ENCODE assay signal across 1 cellular context in genomic region chr9:122377241-122378164, GRCh38.
A peak's percentile ranks its signal among the peaks of the same experiment; 100 is the strongest.
TF ChIP-seq lines count a peak whose summit lies in the region.

No MANE protein-coding gene starts in this region.

TF ChIP-seq in K562, 482 proteins besides CTCF, POLR2A, EP300 and RAD21 (continued from another document):
- TF ChIP-seq ZNF696 (CRISPR knock-in tag; conservative IDR thresholded peaks at IDR 0.05) (no peak), ZNF717 (CRISPR knock-in tag; IDR thresholded peaks at IDR 0.05) (no peak), MGA (IDR thresholded peaks at IDR 0.05) (peak; percentile 37), NR0B1 (IDR thresholded peaks at IDR 0.05; ENCODE audit: partially characterized antibody) (no peak), MEIS2 (IDR thresholded peaks at IDR 0.05; ENCODE audit: partially characterized antibody) (no peak), KLF1 (tag; IDR thresholded peaks at IDR 0.05) (no peak), ELF1 (tag; IDR thresholded peaks at IDR 0.05) (peak; percentile 49; the same call in 1 of the 2 replicates), CBFA2T3 (IDR thresholded peaks at IDR 0.05) (peak; percentile 36), ZNF174 (CRISPR knock-in tag; IDR thresholded peaks at IDR 0.05) (no peak), ZNF766 (CRISPR knock-in tag; conservative IDR thresholded peaks at IDR 0.05) (0 out of 2 replicates have a peak, but pooled peaks have one; percentile 26), RBFOX2 (IDR thresholded peaks at IDR 0.05; ENCODE audit: low read depth, low read length) (peak; percentile 32; the same call in 1 of the 2 replicates), CREM (IDR thresholded peaks at IDR 0.05; ENCODE audit: low read depth) (0 out of 2 replicates have a peak, but pooled peaks have one; percentile 21), MBD2 (IDR thresholded peaks at IDR 0.05; ENCODE audit: borderline replicate concordance, low read depth) (no peak)
- TF ChIP-seq, protein P1, sequence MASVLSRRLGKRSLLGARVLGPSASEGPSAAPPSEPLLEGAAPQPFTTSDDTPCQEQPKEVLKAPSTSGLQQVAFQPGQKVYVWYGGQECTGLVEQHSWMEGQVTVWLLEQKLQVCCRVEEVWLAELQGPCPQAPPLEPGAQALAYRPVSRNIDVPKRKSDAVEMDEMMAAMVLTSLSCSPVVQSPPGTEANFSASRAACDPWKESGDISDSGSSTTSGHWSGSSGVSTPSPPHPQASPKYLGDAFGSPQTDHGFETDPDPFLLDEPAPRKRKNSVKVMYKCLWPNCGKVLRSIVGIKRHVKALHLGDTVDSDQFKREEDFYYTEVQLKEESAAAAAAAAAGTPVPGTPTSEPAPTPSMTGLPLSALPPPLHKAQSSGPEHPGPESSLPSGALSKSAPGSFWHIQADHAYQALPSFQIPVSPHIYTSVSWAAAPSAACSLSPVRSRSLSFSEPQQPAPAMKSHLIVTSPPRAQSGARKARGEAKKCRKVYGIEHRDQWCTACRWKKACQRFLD (CRISPR knock-in tag; IDR thresholded peaks at IDR 0.05): 0 out of 2 replicates have a peak, but pooled peaks have one; percentile 28
- TF ChIP-seq, protein P2, sequence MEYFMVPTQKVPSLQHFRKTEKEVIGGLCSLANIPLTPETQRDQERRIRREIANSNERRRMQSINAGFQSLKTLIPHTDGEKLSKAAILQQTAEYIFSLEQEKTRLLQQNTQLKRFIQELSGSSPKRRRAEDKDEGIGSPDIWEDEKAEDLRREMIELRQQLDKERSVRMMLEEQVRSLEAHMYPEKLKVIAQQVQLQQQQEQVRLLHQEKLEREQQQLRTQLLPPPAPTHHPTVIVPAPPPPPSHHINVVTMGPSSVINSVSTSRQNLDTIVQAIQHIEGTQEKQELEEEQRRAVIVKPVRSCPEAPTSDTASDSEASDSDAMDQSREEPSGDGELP (CRISPR knock-in tag; IDR thresholded peaks at IDR 0.05; ENCODE audit: borderline replicate concordance): 0 out of 2 replicates have a peak, but pooled peaks have one; percentile 29
